Comparison of ENCODE assay signal across 29 cellular contexts in the genomic region with DNA sequence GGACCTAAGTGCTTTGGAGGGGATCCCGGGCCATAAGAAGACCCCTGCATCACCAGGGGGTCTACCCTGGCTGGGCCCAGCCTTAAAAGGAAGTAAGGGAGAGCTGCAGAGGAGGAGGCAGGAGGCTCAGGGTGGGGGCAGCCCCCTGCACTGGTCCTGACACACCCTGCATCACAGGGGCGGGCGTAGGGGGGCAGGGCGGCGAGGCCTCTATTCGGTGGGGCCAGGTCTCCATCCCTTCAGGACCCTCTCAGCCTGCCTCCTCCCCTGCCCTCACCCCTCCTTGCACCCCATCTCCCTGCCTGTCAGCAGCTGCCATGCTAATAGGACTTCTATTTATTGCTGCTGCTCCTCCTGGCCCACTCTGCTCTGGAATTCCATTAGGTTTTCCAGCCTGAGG.
"Had no signal": no experiment of that assay in that cellular context is flagged by ENCODE, and none has a peak within 500 bp of the region (broad histone marks: within the 10 kb centered on the region; RNA-seq: fewer than 3 reads in every experiment).

No MANE protein-coding gene starts in this region.

- H3K9me3 ChIP-seq: adrenal gland, body of pancreas, breast epithelium, esophagus squamous epithelium had no signal

- H3K27me3 Mint-ChIP-seq: activated CD8-positive, alpha-beta T cell treated with anti-CD3 and anti-CD28 coated beads for 36 hours; activated naive CD4-positive, alpha-beta T cell treated with anti-CD3 and anti-CD28 coated beads, Interleukin-2, amount 50 U/mL, for 24 hours; activated naive CD8-positive, alpha-beta T cell treated with anti-CD3 and anti-CD28 coated beads for 36 hours had no signal

- DNase-seq: activated B cell treated with CpG ODN at 0.5 μM for 24 hours; activated CD4-positive, alpha-beta T cell treated with anti-CD3 and anti-CD28 coated beads for 48 hours; activated CD4-positive, alpha-beta T cell treated with anti-CD3 and anti-CD28 coated beads, Interleukin-2, amount 50 U/mL, for 1 hour; activated CD4-positive, alpha-beta T cell treated with anti-CD3 and anti-CD28 coated beads, Interleukin-2, amount 50 U/mL, for 48 hours; activated CD8-positive, alpha-beta memory T cell treated with anti-CD3 and anti-CD28 coated beads for 24 hours; activated CD8-positive, alpha-beta T cell treated with anti-CD3 and anti-CD28 coated beads for 36 hours; activated effector memory CD4-positive, alpha-beta T cell treated with Interleukin-2 at 50 U/mL for 16 hours; activated naive CD4-positive, alpha-beta T cell treated with anti-CD3 and anti-CD28 coated beads for 36 hours; activated naive CD8-positive, alpha-beta T cell treated with anti-CD3 and anti-CD28 coated beads for 36 hours; activated naive CD8-positive, alpha-beta T cell treated with anti-CD3 and anti-CD28 coated beads, Interleukin-2, amount 50 U/mL, for 24 hours; activated T-cell treated with anti-CD3 and anti-CD28 coated beads, Interleukin-2, amount 50 U/mL, for 4 hours; adrenal gland; amygdala; aorta; body of pancreas; caudate nucleus; cortex of kidney; dermis blood vessel endothelial cell; effector CD8-positive, alpha-beta T cell; esophagus squamous epithelium; T-helper 1 cell; T-helper 17 cell; T1000; WERI-Rb-1 had no signal

- H3K4me1 Mint-ChIP-seq: activated T-helper 17 cell treated with anti-CD3 and anti-CD28 coated beads, Interleukin-2, amount 50 U/mL, for 72 hours had no signal

- H3K4me1 ChIP-seq: breast epithelium had no signal

- H3K4me3 Mint-ChIP-seq: activated B cell treated with CpG ODN at 0.5 μM for 24 hours; activated CD8-positive, alpha-beta T cell treated with anti-CD3 and anti-CD28 coated beads for 36 hours; activated naive CD4-positive, alpha-beta T cell treated with anti-CD3 and anti-CD28 coated beads for 36 hours; activated naive CD4-positive, alpha-beta T cell treated with anti-CD3 and anti-CD28 coated beads, Interleukin-2, amount 50 U/mL, for 24 hours; activated naive CD8-positive, alpha-beta T cell treated with anti-CD3 and anti-CD28 coated beads for 36 hours; activated naive CD8-positive, alpha-beta T cell treated with anti-CD3 and anti-CD28 coated beads, Interleukin-2, amount 50 U/mL, for 24 hours; activated T-cell treated with anti-CD3 and anti-CD28 coated beads, Interleukin-2, amount 50 U/mL, for 4 hours; activated T-helper 17 cell treated with anti-CD3 and anti-CD28 coated beads, Interleukin-2, amount 50 U/mL, for 72 hours; T-helper 17 cell; T-helper 2 cell treated with Interferon-gamma antibody and Interleukin-4, amounts not matched to agents 5 μg/mL and 100 μg/mL, for 36 hours had no signal

- H3K4me3 ChIP-seq: adrenal gland, body of pancreas, breast epithelium, esophagus squamous epithelium had no signal

- H3K27me3 ChIP-seq: adrenal gland, body of pancreas, breast epithelium, esophagus squamous epithelium had no signal

- H3K9me3 Mint-ChIP-seq: activated B cell treated with CpG ODN at 0.5 μM for 24 hours; activated CD8-positive, alpha-beta T cell treated with anti-CD3 and anti-CD28 coated beads for 36 hours; activated naive CD4-positive, alpha-beta T cell treated with anti-CD3 and anti-CD28 coated beads for 36 hours; activated naive CD4-positive, alpha-beta T cell treated with anti-CD3 and anti-CD28 coated beads, Interleukin-2, amount 50 U/mL, for 24 hours; activated naive CD8-positive, alpha-beta T cell treated with anti-CD3 and anti-CD28 coated beads for 36 hours; activated naive CD8-positive, alpha-beta T cell treated with anti-CD3 and anti-CD28 coated beads, Interleukin-2, amount 50 U/mL, for 24 hours; activated T-cell treated with anti-CD3 and anti-CD28 coated beads, Interleukin-2, amount 50 U/mL, for 4 hours; activated T-helper 17 cell treated with anti-CD3 and anti-CD28 coated beads, Interleukin-2, amount 50 U/mL, for 72 hours; T-helper 2 cell treated with Interferon-gamma antibody and Interleukin-4, amounts not matched to agents 5 μg/mL and 100 μg/mL, for 36 hours had no signal

- H3K27ac ChIP-seq: adrenal gland, body of pancreas, breast epithelium, epithelial cell of prostate, esophagus squamous epithelium, WERI-Rb-1 had no signal

- H3K27ac Mint-ChIP-seq: activated CD8-positive, alpha-beta T cell treated with anti-CD3 and anti-CD28 coated beads for 36 hours; activated naive CD4-positive, alpha-beta T cell treated with anti-CD3 and anti-CD28 coated beads for 36 hours; activated naive CD4-positive, alpha-beta T cell treated with anti-CD3 and anti-CD28 coated beads, Interleukin-2, amount 50 U/mL, for 24 hours; activated naive CD8-positive, alpha-beta T cell treated with anti-CD3 and anti-CD28 coated beads for 36 hours; activated naive CD8-positive, alpha-beta T cell treated with anti-CD3 and anti-CD28 coated beads, Interleukin-2, amount 50 U/mL, for 24 hours; activated T-helper 17 cell treated with anti-CD3 and anti-CD28 coated beads, Interleukin-2, amount 50 U/mL, for 72 hours; T-helper 17 cell; T-helper 2 cell treated with Interferon-gamma antibody and Interleukin-4, amounts not matched to agents 5 μg/mL and 100 μg/mL, for 36 hours had no signal

- H3K36me3 ChIP-seq: adrenal gland, breast epithelium, esophagus squamous epithelium had no signal

- H3K36me3 Mint-ChIP-seq: activated naive CD4-positive, alpha-beta T cell treated with anti-CD3 and anti-CD28 coated beads, Interleukin-2, amount 50 U/mL, for 24 hours; activated naive CD8-positive, alpha-beta T cell treated with anti-CD3 and anti-CD28 coated beads for 36 hours had no signal
